In genomic region chr22:41285820-41286638, GRCh38 we compare ENCODE assay signal across 1 cellular context.
TF ChIP-seq lines count a peak whose summit lies in the region.

Gene RANGAP1 (minus strand): TSS chr22:41286187. CDS start chr22:41281044, 5,143 bp downstream.

TF ChIP-seq in HEK293, 187 proteins besides CTCF, POLR2A, EP300 and RAD21 (continued from another document and continues in another):
- TF ChIP-seq, protein P1, sequence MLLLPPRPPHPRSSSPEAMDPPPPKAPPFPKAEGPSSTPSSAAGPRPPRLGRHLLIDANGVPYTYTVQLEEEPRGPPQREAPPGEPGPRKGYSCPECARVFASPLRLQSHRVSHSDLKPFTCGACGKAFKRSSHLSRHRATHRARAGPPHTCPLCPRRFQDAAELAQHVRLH (tag by site-specific recombination; IDR thresholded peaks at IDR 0.05): peak; percentile 21; the same call in 1 of the 2 replicates
- TF ChIP-seq, protein P2, sequence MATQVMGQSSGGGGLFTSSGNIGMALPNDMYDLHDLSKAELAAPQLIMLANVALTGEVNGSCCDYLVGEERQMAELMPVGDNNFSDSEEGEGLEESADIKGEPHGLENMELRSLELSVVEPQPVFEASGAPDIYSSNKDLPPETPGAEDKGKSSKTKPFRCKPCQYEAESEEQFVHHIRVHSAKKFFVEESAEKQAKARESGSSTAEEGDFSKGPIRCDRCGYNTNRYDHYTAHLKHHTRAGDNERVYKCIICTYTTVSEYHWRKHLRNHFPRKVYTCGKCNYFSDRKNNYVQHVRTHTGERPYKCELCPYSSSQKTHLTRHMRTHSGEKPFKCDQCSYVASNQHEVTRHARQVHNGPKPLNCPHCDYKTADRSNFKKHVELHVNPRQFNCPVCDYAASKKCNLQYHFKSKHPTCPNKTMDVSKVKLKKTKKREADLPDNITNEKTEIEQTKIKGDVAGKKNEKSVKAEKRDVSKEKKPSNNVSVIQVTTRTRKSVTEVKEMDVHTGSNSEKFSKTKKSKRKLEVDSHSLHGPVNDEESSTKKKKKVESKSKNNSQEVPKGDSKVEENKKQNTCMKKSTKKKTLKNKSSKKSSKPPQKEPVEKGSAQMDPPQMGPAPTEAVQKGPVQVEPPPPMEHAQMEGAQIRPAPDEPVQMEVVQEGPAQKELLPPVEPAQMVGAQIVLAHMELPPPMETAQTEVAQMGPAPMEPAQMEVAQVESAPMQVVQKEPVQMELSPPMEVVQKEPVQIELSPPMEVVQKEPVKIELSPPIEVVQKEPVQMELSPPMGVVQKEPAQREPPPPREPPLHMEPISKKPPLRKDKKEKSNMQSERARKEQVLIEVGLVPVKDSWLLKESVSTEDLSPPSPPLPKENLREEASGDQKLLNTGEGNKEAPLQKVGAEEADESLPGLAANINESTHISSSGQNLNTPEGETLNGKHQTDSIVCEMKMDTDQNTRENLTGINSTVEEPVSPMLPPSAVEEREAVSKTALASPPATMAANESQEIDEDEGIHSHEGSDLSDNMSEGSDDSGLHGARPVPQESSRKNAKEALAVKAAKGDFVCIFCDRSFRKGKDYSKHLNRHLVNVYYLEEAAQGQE (tag by site-specific recombination; IDR thresholded peaks at IDR 0.05): peak; percentile 61; the same call in 1 of the 2 replicates
- TF ChIP-seq GLIS1 (tag by site-specific recombination; IDR thresholded peaks at IDR 0.05): peak; percentile 76
- TF ChIP-seq SP2 (tag by site-specific recombination; IDR thresholded peaks at IDR 0.05): peak; percentile 90
- TF ChIP-seq SCRT2 (tag by site-specific recombination; IDR thresholded peaks at IDR 0.05): peak; percentile 90; the same call in 1 of the 2 replicates
- TF ChIP-seq KLF9 (tag by site-specific recombination; IDR thresholded peaks at IDR 0.05; ENCODE audit: low read depth): peak; percentile 77
- TF ChIP-seq ZNF629 (tag by site-specific recombination; IDR thresholded peaks at IDR 0.05): peak; percentile 33; the same call in 1 of the 2 replicates
- TF ChIP-seq ZNF639 (tag by site-specific recombination; IDR thresholded peaks at IDR 0.05): no peak
- TF ChIP-seq ZNF660 (tag by site-specific recombination; IDR thresholded peaks at IDR 0.05): peak; percentile 34; the same call in 1 of the 2 replicates
- peak; percentile 97 for TF ChIP-seq ZNF792 (tag by site-specific recombination; IDR thresholded peaks at IDR 0.05)
- TF ChIP-seq ZNF600 (tag by site-specific recombination; IDR thresholded peaks at IDR 0.05): 0 out of 2 replicates have a peak, but pooled peaks have one; percentile 10
- peak; percentile 90 for TF ChIP-seq GLIS2 (tag by site-specific recombination; IDR thresholded peaks at IDR 0.05)
- peak; percentile 25; the same call in 1 of the 2 replicates for TF ChIP-seq ZBTB20 (tag by site-specific recombination; IDR thresholded peaks at IDR 0.05)
- no peak for TF ChIP-seq ZNF449 (tag by site-specific recombination; IDR thresholded peaks at IDR 0.05)
- TF ChIP-seq ZNF776 (tag by site-specific recombination; IDR thresholded peaks at IDR 0.05; ENCODE audit: borderline replicate concordance): no peak
- no peak for TF ChIP-seq ZNF555 (tag by site-specific recombination; conservative IDR thresholded peaks at IDR 0.05)
- peak; percentile 73; the same call in 1 of the 2 replicates for TF ChIP-seq REPIN1 (tag by site-specific recombination; IDR thresholded peaks at IDR 0.05; ENCODE audit: low read depth)
- TF ChIP-seq ZNF266 (tag by site-specific recombination; IDR thresholded peaks at IDR 0.05; ENCODE audit: low read depth): peak; percentile 99
- TF ChIP-seq, protein P3, sequence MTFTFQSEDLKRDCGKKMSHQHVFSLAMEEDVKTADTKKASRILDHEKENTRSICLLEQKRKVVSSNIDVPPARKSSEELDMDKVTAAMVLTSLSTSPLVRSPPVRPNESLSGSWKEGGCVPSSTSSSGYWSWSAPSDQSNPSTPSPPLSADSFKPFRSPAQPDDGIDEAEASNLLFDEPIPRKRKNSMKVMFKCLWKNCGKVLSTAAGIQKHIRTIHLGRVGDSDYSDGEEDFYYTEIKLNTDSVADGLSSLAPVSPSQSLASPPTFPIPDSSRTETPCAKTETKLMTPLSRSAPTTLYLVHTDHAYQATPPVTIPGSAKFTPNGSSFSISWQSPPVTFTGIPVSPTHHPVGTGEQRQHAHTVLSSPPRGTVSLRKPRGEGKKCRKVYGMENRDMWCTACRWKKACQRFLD (tag by site-specific recombination; IDR thresholded peaks at IDR 0.05): peak; percentile 91
- TF ChIP-seq KLF7 (tag by site-specific recombination; IDR thresholded peaks at IDR 0.05; ENCODE audit: borderline replicate concordance): peak; percentile 75
- no peak for TF ChIP-seq ZNF560 (tag by site-specific recombination; IDR thresholded peaks at IDR 0.05; ENCODE audit: borderline replicate concordance)
- TF ChIP-seq ZSCAN30 (tag by site-specific recombination; IDR thresholded peaks at IDR 0.05): peak; percentile 97
- TF ChIP-seq ZNF366 (tag by site-specific recombination; conservative IDR thresholded peaks at IDR 0.05): 0 out of 2 replicates have a peak, but pooled peaks have one; percentile 7
- TF ChIP-seq KLF16 (tag by site-specific recombination; IDR thresholded peaks at IDR 0.05): peak; percentile 57; the same call in 1 of the 2 replicates
- peak; percentile 52; the same call in 1 of the 2 replicates for TF ChIP-seq ZEB2 (tag by site-specific recombination; IDR thresholded peaks at IDR 0.05)
- peak; percentile 43; the same call in 1 of the 2 replicates for TF ChIP-seq ZNF121 (tag by site-specific recombination; IDR thresholded peaks at IDR 0.05)
- TF ChIP-seq PRDM10 (tag by site-specific recombination; IDR thresholded peaks at IDR 0.05): peak; percentile 52
- no peak for TF ChIP-seq TCF7L2 (IDR thresholded peaks at IDR 0.05; ENCODE audit: borderline replicate concordance, low read depth, low read length)
- no peak for TF ChIP-seq ZNF654 (tag by site-specific recombination; IDR thresholded peaks at IDR 0.05; ENCODE audit: low read depth)
- no peak for TF ChIP-seq ZNF157 (tag by site-specific recombination; IDR thresholded peaks at IDR 0.05)
- TF ChIP-seq ZSCAN5A (tag by site-specific recombination; IDR thresholded peaks at IDR 0.05): no peak
- TF ChIP-seq, protein P4, sequence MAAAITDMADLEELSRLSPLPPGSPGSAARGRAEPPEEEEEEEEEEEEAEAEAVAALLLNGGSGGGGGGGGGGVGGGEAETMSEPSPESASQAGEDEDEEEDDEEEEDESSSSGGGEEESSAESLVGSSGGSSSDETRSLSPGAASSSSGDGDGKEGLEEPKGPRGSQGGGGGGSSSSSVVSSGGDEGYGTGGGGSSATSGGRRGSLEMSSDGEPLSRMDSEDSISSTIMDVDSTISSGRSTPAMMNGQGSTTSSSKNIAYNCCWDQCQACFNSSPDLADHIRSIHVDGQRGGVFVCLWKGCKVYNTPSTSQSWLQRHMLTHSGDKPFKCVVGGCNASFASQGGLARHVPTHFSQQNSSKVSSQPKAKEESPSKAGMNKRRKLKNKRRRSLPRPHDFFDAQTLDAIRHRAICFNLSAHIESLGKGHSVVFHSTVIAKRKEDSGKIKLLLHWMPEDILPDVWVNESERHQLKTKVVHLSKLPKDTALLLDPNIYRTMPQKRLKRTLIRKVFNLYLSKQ (tag by site-specific recombination; IDR thresholded peaks at IDR 0.05; ENCODE audit: borderline replicate concordance): no peak
- TF ChIP-seq ZNF677 (tag by site-specific recombination; IDR thresholded peaks at IDR 0.05): no peak
- no peak for TF ChIP-seq HIC1 (tag by site-specific recombination; IDR thresholded peaks at IDR 0.05)
- TF ChIP-seq ZNF211 (tag by site-specific recombination; IDR thresholded peaks at IDR 0.05; ENCODE audit: low read depth): no peak
- TF ChIP-seq ZNF335 (tag by site-specific recombination; conservative IDR thresholded peaks at IDR 0.05): peak; percentile 79
- no peak; the same call in 1 of the 2 replicates for TF ChIP-seq ZFP37 (tag by site-specific recombination; IDR thresholded peaks at IDR 0.05)
- TF ChIP-seq ZNF311 (tag by site-specific recombination; IDR thresholded peaks at IDR 0.05; ENCODE audit: borderline replicate concordance): no peak
- no peak for TF ChIP-seq ZFHX2 (tag by site-specific recombination; conservative IDR thresholded peaks at IDR 0.05)
- TF ChIP-seq ZNF146 (tag by site-specific recombination; IDR thresholded peaks at IDR 0.05): no peak
